10 cellular contexts compared by ENCODE assay signal in genomic region chr5:80109549-80110478, GRCh38.
A peak's percentile ranks its signal among the peaks of the same experiment; 100 is the strongest.
DNase-seq lines count a peak whose midpoint lies in the region; ATAC-seq and TF ChIP-seq lines count a peak whose summit lies in the region.
"Had no signal": no experiment of that assay in that cellular context is flagged by ENCODE, and none has a peak within 500 bp of the region (broad histone marks: within the 10 kb centered on the region; RNA-seq: fewer than 3 reads in every experiment).

No MANE protein-coding gene starts in this region.

- ATAC-seq in GM19023 (IDR thresholded peaks at IDR 0.05; ENCODE audit: unreplicated experiment) (peak; percentile 69), HG03571 (IDR thresholded peaks at IDR 0.05; ENCODE audit: unreplicated experiment) (peak; percentile 66), GM21526 (IDR thresholded peaks at IDR 0.05; ENCODE audit: low FRiP score, unreplicated experiment) (no peak), HG02642 (IDR thresholded peaks at IDR 0.05; ENCODE audit: poor library complexity, unreplicated experiment) (no peak)

- H3K4me3 ChIP-seq in neural progenitor cell, result no peak overlapping the region

- H3K4me1 Mint-ChIP-seq in brain (peaks cover 50% of the 10 kb centered on the region), neural progenitor cell (peaks cover 45% of the 10 kb centered on the region)

- H3K9me3 ChIP-seq in neural progenitor cell (ENCODE audit: low read depth), result no peaks in the 10 kb centered on the region

- H3K79me2 ChIP-seq in neural progenitor cell (ENCODE audit: low read depth), result no peaks in the 10 kb centered on the region

- peaks cover 4% of the 10 kb centered on the region for H3K27me3 Mint-ChIP-seq in brain
- H3K27me3 Mint-ChIP-seq in neural progenitor cell (ENCODE audit: insufficient read depth, low read depth), result peaks cover 12% of the 10 kb centered on the region
- H3K27me3 Mint-ChIP-seq: activated CD4-positive, alpha-beta memory T cell treated with anti-CD3 and anti-CD28 coated beads for 36 hours had no signal

- H3K4me1 ChIP-seq in neural progenitor cell, result peaks cover 33% of the 10 kb centered on the region

- H3K4me3 Mint-ChIP-seq in brain (peak overlapping the region; percentile 29 to 82 (median 71)), neural progenitor cell (peak overlapping the region; percentile 76)
- H3K4me3 Mint-ChIP-seq: activated CD4-positive, alpha-beta memory T cell treated with anti-CD3 and anti-CD28 coated beads for 36 hours had no signal

- peaks cover 48% of the 10 kb centered on the region for H3F3A ChIP-seq in neural progenitor cell (ENCODE audit: low read depth)

- peak overlapping the region; percentile 78 to 98 (median 95) for H3K27ac Mint-ChIP-seq in brain
- peak overlapping the region; percentile 99 for H3K27ac Mint-ChIP-seq in neural progenitor cell
- H3K27ac Mint-ChIP-seq: activated CD4-positive, alpha-beta memory T cell treated with anti-CD3 and anti-CD28 coated beads for 36 hours had no signal

- no peaks in the 10 kb centered on the region for H3K27me3 ChIP-seq in neural progenitor cell

- H3K9ac ChIP-seq in neural progenitor cell, result no peak overlapping the region

- DNase-seq in neural progenitor cell (ENCODE audit: low spot score), result peak; percentile 44
- DNase-seq in NCI-H1105 treated with DMSO at 0.1 percent for 48 hours (lab: John Stamatoyannopoulos, UW), result no peak
- no peak for DNase-seq in germinal center (ENCODE audit: low spot score)
- DNase-seq: activated CD4-positive, alpha-beta memory T cell treated with anti-CD3 and anti-CD28 coated beads for 36 hours; stimulated activated CD4-positive, alpha-beta T cell treated with anti-CD3 and anti-CD28 coated beads, Interleukin-4, amount 100 ng/mL, for 4 hours had no signal

- peaks cover 4 to 23% (median 15%) of the 10 kb centered on the region in 5 experiments for H3K9me3 Mint-ChIP-seq in brain
- peaks cover 16% of the 10 kb centered on the region for H3K9me3 Mint-ChIP-seq in neural progenitor cell

- peak overlapping the region; percentile 21 for H2AFZ ChIP-seq in neural progenitor cell (replicated peaks)

- H3K4me2 ChIP-seq in neural progenitor cell, result peak overlapping the region; percentile 53

- no peaks in the 10 kb centered on the region for H4K20me1 ChIP-seq in neural progenitor cell (ENCODE audit: low read depth)

- peak overlapping the region; percentile 96 for H3K27ac ChIP-seq in neural progenitor cell

- H3K36me3 ChIP-seq in neural progenitor cell, result no peaks in the 10 kb centered on the region

- TF ChIP-seq CTCF in brain (conservative IDR thresholded peaks at IDR 0.05) (no peak), neural progenitor cell (IDR thresholded peaks at IDR 0.05) (no peak)

- peaks cover 13% of the 10 kb centered on the region for H3K36me3 Mint-ChIP-seq in brain
- peaks cover 9% of the 10 kb centered on the region for H3K36me3 Mint-ChIP-seq in neural progenitor cell

Comparison
In these comparisons a context has a peak if more than half of its experiments do, and no peak if none do; other contexts are left out.
1. ATAC-seq: peak in GM19023 (single experiment) and HG03571 (single experiment); none in GM21526 (single experiment) and HG02642 (single experiment).